In the genomic region with DNA sequence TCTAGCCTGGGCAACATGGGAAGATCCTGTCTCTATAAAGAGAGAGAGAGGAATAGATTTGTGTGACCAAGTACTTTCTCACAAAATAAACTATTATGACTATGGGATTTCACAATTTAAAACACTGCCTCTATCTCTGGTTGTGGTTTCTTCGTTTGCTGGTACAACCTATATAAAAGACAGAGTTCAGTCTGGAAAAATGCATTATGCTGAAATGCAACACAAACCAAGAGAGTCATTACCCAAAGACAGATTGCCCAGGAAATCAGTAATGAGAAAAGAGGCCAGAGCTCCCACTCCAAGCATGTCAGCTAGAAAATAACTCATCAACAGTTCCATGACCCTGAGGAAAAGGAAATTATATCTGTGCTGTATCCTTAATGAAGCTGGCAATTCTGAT, we compare ENCODE assay signal across 1 cellular context.
TF ChIP-seq lines count a peak whose summit lies in the region.

No MANE protein-coding gene starts in this region.

TF ChIP-seq in WTC11, 78 proteins besides CTCF, POLR2A, EP300 and RAD21 (continued from another document):
- TF ChIP-seq, protein P1, sequence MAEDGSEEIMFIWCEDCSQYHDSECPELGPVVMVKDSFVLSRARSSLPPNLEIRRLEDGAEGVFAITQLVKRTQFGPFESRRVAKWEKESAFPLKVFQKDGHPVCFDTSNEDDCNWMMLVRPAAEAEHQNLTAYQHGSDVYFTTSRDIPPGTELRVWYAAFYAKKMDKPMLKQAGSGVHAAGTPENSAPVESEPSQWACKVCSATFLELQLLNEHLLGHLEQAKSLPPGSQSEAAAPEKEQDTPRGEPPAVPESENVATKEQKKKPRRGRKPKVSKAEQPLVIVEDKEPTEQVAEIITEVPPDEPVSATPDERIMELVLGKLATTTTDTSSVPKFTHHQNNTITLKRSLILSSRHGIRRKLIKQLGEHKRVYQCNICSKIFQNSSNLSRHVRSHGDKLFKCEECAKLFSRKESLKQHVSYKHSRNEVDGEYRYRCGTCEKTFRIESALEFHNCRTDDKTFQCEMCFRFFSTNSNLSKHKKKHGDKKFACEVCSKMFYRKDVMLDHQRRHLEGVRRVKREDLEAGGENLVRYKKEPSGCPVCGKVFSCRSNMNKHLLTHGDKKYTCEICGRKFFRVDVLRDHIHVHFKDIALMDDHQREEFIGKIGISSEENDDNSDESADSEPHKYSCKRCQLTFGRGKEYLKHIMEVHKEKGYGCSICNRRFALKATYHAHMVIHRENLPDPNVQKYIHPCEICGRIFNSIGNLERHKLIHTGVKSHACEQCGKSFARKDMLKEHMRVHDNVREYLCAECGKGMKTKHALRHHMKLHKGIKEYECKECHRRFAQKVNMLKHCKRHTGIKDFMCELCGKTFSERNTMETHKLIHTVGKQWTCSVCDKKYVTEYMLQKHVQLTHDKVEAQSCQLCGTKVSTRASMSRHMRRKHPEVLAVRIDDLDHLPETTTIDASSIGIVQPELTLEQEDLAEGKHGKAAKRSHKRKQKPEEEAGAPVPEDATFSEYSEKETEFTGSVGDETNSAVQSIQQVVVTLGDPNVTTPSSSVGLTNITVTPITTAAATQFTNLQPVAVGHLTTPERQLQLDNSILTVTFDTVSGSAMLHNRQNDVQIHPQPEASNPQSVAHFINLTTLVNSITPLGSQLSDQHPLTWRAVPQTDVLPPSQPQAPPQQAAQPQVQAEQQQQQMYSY (CRISPR knock-in tag; IDR thresholded peaks at IDR 0.05) = no peak
- TF ChIP-seq ZNF121 (CRISPR knock-in tag; IDR thresholded peaks at IDR 0.05) = no peak
TF ChIP-seq in WTC11: peak in this region for 0.
